In genomic region chr2:28317390-28317789, GRCh38 we compare ENCODE assay signal across 25 cellular contexts.
DNase-seq lines count a peak whose midpoint lies in the region; ATAC-seq, FAIRE-seq and TF ChIP-seq lines count a peak whose summit lies in the region.
"Had no signal": no experiment of that assay in that cellular context is flagged by ENCODE, and none has a peak within 500 bp of the region (broad histone marks: within the 10 kb centered on the region; RNA-seq: fewer than 3 reads in every experiment).

No MANE protein-coding gene starts in this region.

- H3K4me2 ChIP-seq in HepG2 (ENCODE audit: low read depth, low read length) (no peak overlapping the region), hepatocyte (no peak overlapping the region)

- POLR2A ChIA-PET in HepG2 (lab: Yijun Ruan, JAX): no interaction called here

- TF ChIP-seq POLR2A in HepG2 (IDR thresholded peaks at IDR 0.05; ENCODE audit: insufficient read depth in 1 of 2, low read depth in 2 of 2, low read length in 2 of 2): no peak
- TF ChIP-seq POLR2A in right lobe of liver (IDR thresholded peaks at IDR 0.05): no peak

- peaks cover 23% of the 10 kb centered on the region for H3K4me1 ChIP-seq in HepG2 (ENCODE audit: insufficient read depth, low read length)
- H3K4me1 ChIP-seq in right lobe of liver: no peaks in the 10 kb centered on the region
- H3K4me1 ChIP-seq in hepatocyte (ENCODE audit: insufficient read depth): no peaks in the 10 kb centered on the region
- no peaks in the 10 kb centered on the region for H3K4me1 ChIP-seq in right cardiac atrium (ENCODE audit: control insufficient read depth, insufficient read depth, low read length)

- CTCF ChIA-PET in HepG2 (lab: Yijun Ruan, JAX; ENCODE audit: low intra/inter-chr PET ratio, low total read pairs): no interaction called here

- DNase-seq in HepG2 (ENCODE audit: low spot score) (no peak), right lobe of liver (no peak), hepatocyte (ENCODE audit: low spot score) (no peak), SKM-1 treated with dmso at 0.1 percent for 144 hours (lab: John Stamatoyannopoulos, UW; ENCODE audit: unreplicated experiment) (no peak), retina (no peak), right cardiac atrium (no peak)
- DNase-seq: Calu3, DMS79 treated with DMSO at 0.1 percent for 48 hours, GF-D8, Kasumi-1, NCI-H1092 treated with DMSO at 0.1 percent for 48 hours, NCI-H1436, NCI-H187, NCI-H2081 treated with DMSO at 0.1 percent for 48 hours, NCI-H2171, NCI-H510A, NCI-H69, Right ventricle myocardium superior, RPMI8226 had no signal

- H3K4me3 Mint-ChIP-seq in stimulated activated memory B cell treated with anti-CD40 and anti-IgM and Interleukin-4, amounts not matched to agents 10 μg/mL and 1 μg/mL and 100 μg/mL, for 72 hours: no peak overlapping the region

- peak overlapping the region; percentile 18 for H3K27ac Mint-ChIP-seq in stimulated activated memory B cell treated with anti-CD40 and anti-IgM and Interleukin-4, amounts not matched to agents 10 μg/mL and 1 μg/mL and 100 μg/mL, for 72 hours

- no peak overlapping the region for H2AFZ ChIP-seq in HepG2 (ENCODE audit: low read length)
- H2AFZ ChIP-seq in hepatocyte: no peak overlapping the region

- peaks cover 18% of the 10 kb centered on the region for H3K36me3 Mint-ChIP-seq in stimulated activated memory B cell treated with anti-CD40 and anti-IgM and Interleukin-4, amounts not matched to agents 10 μg/mL and 1 μg/mL and 100 μg/mL, for 72 hours

- H3K27me3 ChIP-seq in HepG2 (ENCODE audit: control insufficient read depth in 1 of 2, insufficient read depth in 2 of 2, low read length in 2 of 2): no peaks in the 10 kb centered on the region
- H3K27me3 ChIP-seq in right lobe of liver: no peaks in the 10 kb centered on the region
- H3K27me3 ChIP-seq in hepatocyte: no peaks in the 10 kb centered on the region
- H3K27me3 ChIP-seq in right cardiac atrium (ENCODE audit: control insufficient read depth, insufficient read depth): no peaks in the 10 kb centered on the region

- TF ChIP-seq CTCF in HepG2 (CRISPR knock-in tag; IDR thresholded peaks at IDR 0.05) (no peak), right lobe of liver (IDR thresholded peaks at IDR 0.05) (no peak), hepatocyte (IDR thresholded peaks at IDR 0.05; ENCODE audit: poor library complexity) (no peak)

- H3K9me2 ChIP-seq in hepatocyte (replicated peaks; ENCODE audit: insufficient read depth): no peaks in the 10 kb centered on the region

- H3K9me3 ChIP-seq in HepG2 (ENCODE audit: low read length) (no peaks in the 10 kb centered on the region), right lobe of liver (no peaks in the 10 kb centered on the region), hepatocyte (ENCODE audit: low read depth) (no peaks in the 10 kb centered on the region), right cardiac atrium (ENCODE audit: control insufficient read depth, low read length) (no peaks in the 10 kb centered on the region)

- H4K20me1 ChIP-seq in HepG2 (ENCODE audit: insufficient read depth, low read length) (no peaks in the 10 kb centered on the region), hepatocyte (ENCODE audit: insufficient read depth, poor library complexity, severe bottlenecking) (no peaks in the 10 kb centered on the region)

- H3K9me3 Mint-ChIP-seq in stimulated activated memory B cell treated with anti-CD40 and anti-IgM and Interleukin-4, amounts not matched to agents 10 μg/mL and 1 μg/mL and 100 μg/mL, for 72 hours: no peaks in the 10 kb centered on the region

- no peak overlapping the region for H3K9ac ChIP-seq in HepG2 (ENCODE audit: insufficient read depth, low read depth, low read length)

- H3K27me3 Mint-ChIP-seq in stimulated activated memory B cell treated with anti-CD40 and anti-IgM and Interleukin-4, amounts not matched to agents 10 μg/mL and 1 μg/mL and 100 μg/mL, for 72 hours: no peaks in the 10 kb centered on the region

- in situ Hi-C loops in HepG2 (cut with HindIII; ENCODE audit: extremely low pct_ligation_motif_present, low pct_unique_long_range_greater_than_20kb): no loop called here

- intact Hi-C loops in HepG2 (cut with micrococcal nuclease; ENCODE audit: unreplicated experiment): no loop called here
- intact Hi-C loops in right lobe of liver (cut with DNase I): no loop called here
- intact Hi-C loops in right cardiac atrium (cut with DNase I): no loop called here

- TF ChIP-seq RAD21 in HepG2 (CRISPR knock-in tag; IDR thresholded peaks at IDR 0.05): no peak

- H3K4me3 ChIP-seq in HepG2 (replicated peaks in 1 of 3; ENCODE audit: insufficient read depth in 1 of 3, low read depth in 2 of 3, low read length in 3 of 3) (no peak overlapping the region), right lobe of liver (no peak overlapping the region), hepatocyte (no peak overlapping the region), right cardiac atrium (ENCODE audit: low read length) (no peak overlapping the region)
- H3K4me3 ChIP-seq: K562 had no signal

- H3K27ac ChIP-seq in HepG2 (ENCODE audit: extremely low read length, insufficient read depth, low read length) (no peak overlapping the region), right lobe of liver (no peak overlapping the region), hepatocyte (peak overlapping the region; percentile 9), right cardiac atrium (ENCODE audit: low read length) (no peak overlapping the region)

- ATAC-seq in HepG2: no peak
- no peak for ATAC-seq in right lobe of liver
- no peak for ATAC-seq in stimulated activated memory B cell treated with anti-CD40 and anti-IgM and Interleukin-4, amounts not matched to agents 10 μg/mL and 1 μg/mL and 100 μg/mL, for 72 hours
- ATAC-seq in HG02763 (IDR thresholded peaks at IDR 0.05; ENCODE audit: unreplicated experiment): no peak
- no peak for ATAC-seq in right cardiac atrium
- ATAC-seq: K562 had no signal

- H3K4me1 Mint-ChIP-seq in stimulated activated memory B cell treated with anti-CD40 and anti-IgM and Interleukin-4, amounts not matched to agents 10 μg/mL and 1 μg/mL and 100 μg/mL, for 72 hours: peaks cover 5% of the 10 kb centered on the region

- no TSS peak for BruUV-seq in HepG2 (replicated peaks; lab: Mats Ljungman, UMichigan)

- H3K36me3 ChIP-seq in HepG2 (replicated peaks in 1 of 2; ENCODE audit: control insufficient read depth in 1 of 2, insufficient read depth in 2 of 2, low read length in 2 of 2) (no peaks in the 10 kb centered on the region), right lobe of liver (no peaks in the 10 kb centered on the region), hepatocyte (replicated peaks; ENCODE audit: insufficient read depth, low read depth) (no peaks in the 10 kb centered on the region)

- TF ChIP-seq EP300 in HepG2 (IDR thresholded peaks at IDR 0.05; ENCODE audit: low read depth in 2 of 2, low read length in 2 of 2) (no peak), HepG2 (CRISPR knock-in tag; IDR thresholded peaks at IDR 0.05; ENCODE audit: borderline replicate concordance) (no peak)

- FAIRE-seq in HepG2 (lab: Jason Lieb, UNC): peak; percentile 40
- FAIRE-seq: GM12891, GM19239, H54, K562 had no signal

- WGBS in HepG2 (ENCODE audit: low lambda C conversion rate): 96% methylated on average over 2 of the region's 2 CpGs
- WGBS in right lobe of liver (ENCODE audit: insufficient coverage, low coverage, low lambda C conversion rate, missing lambda C conversion rate): 86% methylated on average over 1 of the region's 2 CpGs
- 93% methylated on average over 2 of the region's 2 CpGs for WGBS in hepatocyte (ENCODE audit: low lambda C conversion rate, missing lambda C conversion rate)
- WGBS in right cardiac atrium: 90% methylated on average over 2 of the region's 2 CpGs

- H3K79me2 ChIP-seq in HepG2 (ENCODE audit: insufficient read depth, low read length) (no peaks in the 10 kb centered on the region), hepatocyte (no peaks in the 10 kb centered on the region)

TF ChIP-seq in HepG2, 621 proteins besides CTCF, POLR2A, EP300 and RAD21:
- TF ChIP-seq HNF4G (IDR thresholded peaks at IDR 0.05; ENCODE audit: borderline replicate concordance, low read depth, low read length): no peak
- no peak for TF ChIP-seq HNF4G (CRISPR knock-in tag; IDR thresholded peaks at IDR 0.05; ENCODE audit: borderline replicate concordance, low read depth)
- no peak for TF ChIP-seq CSRNP2 (CRISPR knock-in tag; conservative IDR thresholded peaks at IDR 0.05; ENCODE audit: low read depth)
- no peak for TF ChIP-seq CENPX (CRISPR knock-in tag; IDR thresholded peaks at IDR 0.05)
- no peak for TF ChIP-seq CENPT (CRISPR knock-in tag; IDR thresholded peaks at IDR 0.05; ENCODE audit: low read depth)
- no peak for TF ChIP-seq MXD3 (CRISPR knock-in tag; IDR thresholded peaks at IDR 0.05)
